Comparison of ENCODE assay signal across 17 cellular contexts in the genomic region with DNA sequence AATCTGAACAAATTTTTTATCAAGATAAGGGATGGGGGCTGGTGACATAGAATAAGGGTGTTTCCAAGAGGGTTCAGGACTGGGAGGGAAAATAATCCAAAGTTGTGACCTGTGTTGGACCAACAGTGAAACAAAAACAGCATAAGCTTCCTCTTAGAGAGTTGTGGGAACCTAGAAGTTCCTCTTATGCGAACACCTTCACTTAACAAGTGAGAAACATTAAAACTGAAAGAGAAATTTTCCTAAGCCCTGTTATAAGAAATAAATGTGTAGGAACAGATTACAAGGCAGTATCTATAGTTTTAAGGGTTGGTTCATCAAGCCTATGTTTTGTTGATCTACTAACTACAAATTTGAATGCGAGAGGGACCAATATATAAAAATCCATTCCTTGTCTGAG. TPM values are rescaled to one million over a fixed set of nuclear protein-coding genes. Genes with fewer than 3 reads are reported as not detected.
A peak's percentile ranks its signal among the peaks of the same experiment; 100 is the strongest.
DNase-seq lines count a peak whose midpoint lies in the region; ATAC-seq and TF ChIP-seq lines count a peak whose summit lies in the region.
"Had no signal": no experiment of that assay in that cellular context is flagged by ENCODE, and none has a peak within 500 bp of the region (broad histone marks: within the 10 kb centered on the region; RNA-seq: fewer than 3 reads in every experiment).

No MANE protein-coding gene starts in this region.

- H3K27ac ChIP-seq in A673 (ENCODE audit: low read depth, low read length, poor library complexity, severe bottlenecking) (peak overlapping the region; percentile 6), tibial artery (no peak overlapping the region), ovary (no peak overlapping the region)
- H3K27ac ChIP-seq: coronary artery, gastroesophageal sphincter, SJSA1, suprapubic skin had no signal

- DNase-seq in A673 (ENCODE audit: low spot score) = no peak
- DNase-seq in tibial artery = no peak
- DNase-seq in HT-29 (ENCODE audit: low spot score) = no peak
- no peak for DNase-seq in ovary
- no peak for DNase-seq in cerebellar nuclear complex (lab: John Stamatoyannopoulos, UW)
- DNase-seq: activated CD4-positive, alpha-beta T cell treated with anti-CD3 and anti-CD28 coated beads, Interleukin-2, amount 50 U/mL, for 4 hours; activated naive CD4-positive, alpha-beta T cell treated with anti-CD3 and anti-CD28 coated beads, Interleukin-2, amount 50 U/mL, for 16 hours; NCI-H446 treated with DMSO at 0.1 percent for 48 hours; posterior cingulate gyrus had no signal

- no peaks in the 10 kb centered on the region for H3K36me3 ChIP-seq in A673 (ENCODE audit: insufficient read depth, low read length, poor library complexity, severe bottlenecking)
- H3K36me3 ChIP-seq in tibial artery = no peaks in the 10 kb centered on the region
- H3K36me3 ChIP-seq in ovary = no peaks in the 10 kb centered on the region
- H3K36me3 ChIP-seq: gastroesophageal sphincter, SJSA1, suprapubic skin had no signal

- CTCF ChIA-PET in A673 (lab: Charles Lee) = no interaction called here

- TF ChIP-seq EP300 in ovary (IDR thresholded peaks at IDR 0.05) = no peak

- ATAC-seq in GM19025 (IDR thresholded peaks at IDR 0.05; ENCODE audit: low read depth, unreplicated experiment) (peak; percentile 63), HG02642 (IDR thresholded peaks at IDR 0.05; ENCODE audit: poor library complexity, unreplicated experiment) (peak; percentile 76), HG03442 (IDR thresholded peaks at IDR 0.05; ENCODE audit: unreplicated experiment) (peak; percentile 66)
- ATAC-seq: gastroesophageal sphincter had no signal

- H3K9me3 ChIP-seq in A673 (ENCODE audit: low read depth, low read length, poor library complexity, severe bottlenecking) = no peaks in the 10 kb centered on the region
- H3K9me3 ChIP-seq in tibial artery = no peaks in the 10 kb centered on the region
- H3K9me3 ChIP-seq in ovary = no peaks in the 10 kb centered on the region
- H3K9me3 ChIP-seq: gastroesophageal sphincter, SJSA1, suprapubic skin had no signal

- H3K4me1 ChIP-seq in A673 (ENCODE audit: insufficient read depth, low read length, poor library complexity, severe bottlenecking) (peaks cover 7% of the 10 kb centered on the region), tibial artery (no peaks in the 10 kb centered on the region), ovary (ENCODE audit: insufficient read depth) (peaks cover 7% of the 10 kb centered on the region)
- H3K4me1 ChIP-seq: gastroesophageal sphincter, suprapubic skin had no signal

- BruUV-seq in A673 (replicated peaks; lab: Mats Ljungman, UMichigan) = no TSS peak

- no peak for TF ChIP-seq POLR2A in ovary (IDR thresholded peaks at IDR 0.05)

- H3K4me3 ChIP-seq in A673 (ENCODE audit: low read depth, low read length, poor library complexity, severe bottlenecking) (no peak overlapping the region), tibial artery (no peak overlapping the region), ovary (no peak overlapping the region)
- H3K4me3 ChIP-seq: coronary artery, gastroesophageal sphincter, lung, SJSA1, suprapubic skin had no signal

- intact Hi-C loops in A673 (cut with micrococcal nuclease; ENCODE audit: unreplicated experiment) (no loop called here), tibial artery (cut with DNase I; ENCODE audit: low total_unique reads) (no loop called here), ovary (cut with DNase I) (no loop called here)

- H3K27me3 ChIP-seq in A673 (replicated peaks; ENCODE audit: insufficient read depth, low read depth, low read length, poor library complexity) (no peaks in the 10 kb centered on the region), tibial artery (no peaks in the 10 kb centered on the region), ovary (no peaks in the 10 kb centered on the region)
- H3K27me3 ChIP-seq: gastroesophageal sphincter, SJSA1 had no signal

- 82 to 95% (median 90%) methylated on average over 2 of the region's 2 CpGs for WGBS in ovary, 3 donors

- POLR2A ChIA-PET in A673 (lab: Charles Lee; ENCODE audit: low non-redundant PET) = no interaction called here

- TF ChIP-seq CTCF in A673 (conservative IDR thresholded peaks at IDR 0.05; ENCODE audit: low read depth, low read length) (no peak), tibial artery (IDR thresholded peaks at IDR 0.05) (no peak), ovary (IDR thresholded peaks at IDR 0.05) (no peak)

RNA-seq across cellular contexts. Expression of gene LLPH, which starts 58.4 kb away (rescaled TPM):
- total RNA-seq in A673 (2021) (49.5 and 51.3 TPM in 2 replicates), ovary (10 to 100 TPM in 5 of 7 donors, 1 to 10 TPM in 2; 3.3 to 24.6 (median 21.5) TPM)
- total RNA-seq in HT-29 (2014; rRNA removed; shearing (Covaris generic)) = 5.5 and 8.5 TPM in 2 replicates
- 10 to 100 TPM; 16.6 to 56.0 TPM for polyA plus RNA-seq in ovary
